In the genomic region with DNA sequence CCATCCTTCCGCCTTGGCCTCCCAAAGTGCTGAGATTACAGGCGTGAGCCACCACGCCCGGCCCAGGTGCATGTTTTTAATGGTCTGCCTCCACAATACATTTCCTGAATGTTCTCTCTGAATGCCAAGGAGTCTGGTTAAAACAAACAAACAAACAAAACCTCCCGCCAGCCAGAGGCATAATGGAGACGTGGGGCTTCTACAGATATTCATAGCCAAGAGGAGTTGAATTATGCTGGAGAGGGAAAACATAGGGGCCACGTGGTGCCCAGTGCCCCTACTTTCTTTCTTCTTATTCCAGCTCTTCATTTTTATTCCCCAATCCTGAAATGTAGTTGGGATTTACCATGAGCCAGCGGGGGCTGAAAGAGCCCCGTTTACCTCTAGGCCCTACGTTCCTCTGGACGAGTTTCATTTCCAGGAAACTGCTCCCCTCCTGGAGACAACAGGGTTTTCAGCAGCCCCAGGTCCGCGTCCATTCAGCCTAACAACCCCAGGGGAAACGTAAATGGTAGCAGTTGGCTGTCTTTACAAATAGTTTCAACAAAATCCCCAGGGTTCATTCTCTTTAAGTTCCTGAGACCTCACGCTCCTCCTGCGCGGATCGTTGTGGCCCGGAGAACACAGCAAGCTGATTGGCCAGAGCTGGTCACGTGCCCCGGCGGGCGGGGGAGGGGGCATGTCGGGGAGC, we compare ENCODE assay signal across 8 cellular contexts.
A peak's percentile ranks its signal among the peaks of the same experiment; 100 is the strongest.
DNase-seq lines count a peak whose midpoint lies in the region.

No MANE protein-coding gene starts in this region.

- peak overlapping the region; percentile 51 for H3K4me3 ChIP-seq in trophoblast cell (ENCODE audit: low read depth, low read length)

- peak overlapping the region; percentile 77 for H3K4me2 ChIP-seq in trophoblast cell (ENCODE audit: low read length)

- no peak overlapping the region for H3K27ac Mint-ChIP-seq in activated naive CD4-positive, alpha-beta T cell treated with anti-CD3 and anti-CD28 coated beads for 36 hours

- H2AFZ ChIP-seq in trophoblast cell (ENCODE audit: insufficient read depth, low read length, poor library complexity), result no peak overlapping the region

- H3K4ac ChIP-seq in trophoblast cell (ENCODE audit: low read depth, low read length), result no peak overlapping the region

- no peak overlapping the region for H2AK5ac ChIP-seq in trophoblast cell (ENCODE audit: low read length)

- H3K4me1 ChIP-seq in trophoblast cell (ENCODE audit: control insufficient read depth in 1 of 2, insufficient read depth in 2 of 2, low read length in 2 of 2), result no peaks in the 10 kb centered on the region

- H3K4me3 Mint-ChIP-seq in activated naive CD4-positive, alpha-beta T cell treated with anti-CD3 and anti-CD28 coated beads for 36 hours, result peak overlapping the region; percentile 35

- no peak overlapping the region for H4K12ac ChIP-seq in trophoblast cell (ENCODE audit: low read depth, low read length)

- no peaks in the 10 kb centered on the region for H3K79me1 ChIP-seq in trophoblast cell (ENCODE audit: low read length)

- no peaks in the 10 kb centered on the region for H3K36me3 Mint-ChIP-seq in activated naive CD4-positive, alpha-beta T cell treated with anti-CD3 and anti-CD28 coated beads for 36 hours (ENCODE audit: low read depth)

- no peak overlapping the region for H3K23ac ChIP-seq in trophoblast cell (ENCODE audit: low read length)

- H3K9me3 ChIP-seq in trophoblast cell (ENCODE audit: insufficient read depth, low read depth, low read length), result no peaks in the 10 kb centered on the region

- no peak overlapping the region for H4K8ac ChIP-seq in trophoblast cell (ENCODE audit: low read depth, low read length)

- H3K14ac ChIP-seq in trophoblast cell (ENCODE audit: low read length), result no peak overlapping the region

- peaks cover 14% of the 10 kb centered on the region for H3K27me3 Mint-ChIP-seq in activated naive CD4-positive, alpha-beta T cell treated with anti-CD3 and anti-CD28 coated beads for 36 hours (ENCODE audit: low read depth)

- H3K36me3 ChIP-seq in trophoblast cell (ENCODE audit: control insufficient read depth in 1 of 2, insufficient read depth in 2 of 2, low read length in 2 of 2), result no peaks in the 10 kb centered on the region

- CTCF ChIA-PET in activated naive CD4-positive, alpha-beta T cell treated with anti-CD3 and anti-CD28 coated beads for 36 hours (lab: Charles Lee), result no interaction called here

- no peak overlapping the region for H3K27ac ChIP-seq in trophoblast cell (ENCODE audit: low read depth, low read length)

- H4K91ac ChIP-seq in trophoblast cell (ENCODE audit: low read depth, low read length), result no peak overlapping the region

- intact Hi-C loops in activated naive CD4-positive, alpha-beta T cell treated with anti-CD3 and anti-CD28 coated beads for 36 hours (cut with micrococcal nuclease), result no loop called here
- intact Hi-C loops in cardiac septum (cut with DNase I), result no loop called here

- H3K4me1 Mint-ChIP-seq in activated naive CD4-positive, alpha-beta T cell treated with anti-CD3 and anti-CD28 coated beads for 36 hours (ENCODE audit: low read depth), result peaks cover 4% of the 10 kb centered on the region

- H3K27me3 ChIP-seq in trophoblast cell (ENCODE audit: insufficient read depth, low read length), result no peaks in the 10 kb centered on the region

- no CpG with 5 or more reads among the region's 24 CpGs for WGBS in trophoblast cell (ENCODE audit: extremely low coverage, insufficient coverage, insufficient read length)

- H3K9ac ChIP-seq in trophoblast cell (ENCODE audit: low read length), result peak overlapping the region; percentile 60

- H3K18ac ChIP-seq in trophoblast cell (ENCODE audit: low read length), result no peak overlapping the region

- no peaks in the 10 kb centered on the region for H3K9me3 Mint-ChIP-seq in activated naive CD4-positive, alpha-beta T cell treated with anti-CD3 and anti-CD28 coated beads for 36 hours

- DNase-seq in activated naive CD4-positive, alpha-beta T cell treated with anti-CD3 and anti-CD28 coated beads for 36 hours, result peak; percentile 21
- no peak for DNase-seq in activated naive CD4-positive, alpha-beta T cell treated with Interleukin-2 at 50 U/mL for 16 hours
- DNase-seq in activated T-cell treated with anti-CD3 and anti-CD28 coated beads, Interleukin-2, amount 50 U/mL, for 48 hours, result peak; percentile 19 to 37
- DNase-seq in cardiac septum (ENCODE audit: low spot score) (peak; percentile 84), trophoblast cell (peak in 1 of 2 donors; percentile 46), NCI-H2227 (lab: John Stamatoyannopoulos, UW; ENCODE audit: unreplicated experiment) (no peak), NOMO-1 (lab: John Stamatoyannopoulos, UW; ENCODE audit: unreplicated experiment in 2 of 2) (no peak), SW 1271 (lab: John Stamatoyannopoulos, UW) (no peak)

- H2BK5ac ChIP-seq in trophoblast cell (ENCODE audit: low read depth, low read length, poor library complexity), result no peak overlapping the region

- H3K79me2 ChIP-seq in trophoblast cell (ENCODE audit: control insufficient read depth, insufficient read depth, low read length, poor library complexity), result no peaks in the 10 kb centered on the region

- no peak overlapping the region for H2BK12ac ChIP-seq in trophoblast cell (ENCODE audit: low read length)

- no peak overlapping the region for H2BK120ac ChIP-seq in trophoblast cell (ENCODE audit: insufficient read depth, low read length, poor library complexity)

Comparison
In these comparisons a context has a peak if more than half of its experiments do, and no peak if none do; other contexts are left out.
1. DNase-seq: peak in activated naive CD4-positive, alpha-beta T cell treated with anti-CD3 and anti-CD28 coated beads for 36 hours (single experiment), activated T-cell treated with anti-CD3 and anti-CD28 coated beads, Interleukin-2, amount 50 U/mL, for 48 hours (2 of 2) and cardiac septum (single experiment); none in activated naive CD4-positive, alpha-beta T cell treated with Interleukin-2 at 50 U/mL for 16 hours (single experiment), NCI-H2227 (single experiment), NOMO-1 (0 of 2) and SW 1271 (0 of 2).